Comparison of ENCODE assay signal across 1 cellular context in the genomic region with DNA sequence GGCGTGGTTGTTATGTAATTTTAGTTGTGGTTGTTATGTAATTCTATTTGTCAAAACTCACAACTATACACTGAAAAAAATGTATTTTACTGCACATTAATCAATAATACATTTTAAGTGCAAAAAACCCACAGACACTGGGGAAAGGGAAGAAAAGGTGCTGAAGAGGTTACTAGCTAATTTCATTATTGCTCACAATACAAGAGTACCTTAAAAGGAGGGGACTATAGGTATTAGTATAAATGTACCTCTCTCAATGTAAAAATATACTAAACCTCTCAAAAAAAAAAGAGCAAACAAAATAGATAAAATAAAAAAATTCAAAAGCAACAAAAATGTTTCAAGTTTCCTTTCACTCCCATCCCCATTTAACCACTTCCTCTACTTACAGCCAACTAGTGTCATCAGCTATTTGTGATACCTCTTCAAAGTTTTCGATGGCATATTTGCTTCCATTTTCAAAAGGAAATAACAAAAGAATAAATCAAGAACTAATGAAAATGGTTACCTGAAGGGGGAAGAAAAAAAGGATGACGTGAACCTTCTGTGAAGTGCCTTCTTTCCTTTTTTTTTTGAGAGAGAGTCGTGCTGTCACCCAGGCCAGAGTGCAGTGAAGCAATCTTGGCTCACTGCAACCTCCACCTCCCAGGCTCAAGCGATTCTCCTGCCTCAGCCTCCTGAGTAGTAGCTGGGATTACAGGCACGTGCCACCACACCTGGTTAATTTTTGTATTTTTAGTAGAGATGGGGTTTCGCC.
TF ChIP-seq lines count a peak whose summit lies in the region.

No MANE protein-coding gene starts in this region.

TF ChIP-seq in IMR-90, 13 proteins besides CTCF, POLR2A, EP300 and RAD21:
- TF ChIP-seq RFX5 (IDR thresholded peaks at IDR 0.05; ENCODE audit: low read depth, low read length) (0 out of 2 replicates have a peak, but pooled peaks have one; percentile 15), BHLHE40 (IDR thresholded peaks at IDR 0.05; ENCODE audit: low read depth, low read length) (no peak), CHD1 (IDR thresholded peaks at IDR 0.05; ENCODE audit: low read depth, low read length) (no peak)
